In the genomic region with DNA sequence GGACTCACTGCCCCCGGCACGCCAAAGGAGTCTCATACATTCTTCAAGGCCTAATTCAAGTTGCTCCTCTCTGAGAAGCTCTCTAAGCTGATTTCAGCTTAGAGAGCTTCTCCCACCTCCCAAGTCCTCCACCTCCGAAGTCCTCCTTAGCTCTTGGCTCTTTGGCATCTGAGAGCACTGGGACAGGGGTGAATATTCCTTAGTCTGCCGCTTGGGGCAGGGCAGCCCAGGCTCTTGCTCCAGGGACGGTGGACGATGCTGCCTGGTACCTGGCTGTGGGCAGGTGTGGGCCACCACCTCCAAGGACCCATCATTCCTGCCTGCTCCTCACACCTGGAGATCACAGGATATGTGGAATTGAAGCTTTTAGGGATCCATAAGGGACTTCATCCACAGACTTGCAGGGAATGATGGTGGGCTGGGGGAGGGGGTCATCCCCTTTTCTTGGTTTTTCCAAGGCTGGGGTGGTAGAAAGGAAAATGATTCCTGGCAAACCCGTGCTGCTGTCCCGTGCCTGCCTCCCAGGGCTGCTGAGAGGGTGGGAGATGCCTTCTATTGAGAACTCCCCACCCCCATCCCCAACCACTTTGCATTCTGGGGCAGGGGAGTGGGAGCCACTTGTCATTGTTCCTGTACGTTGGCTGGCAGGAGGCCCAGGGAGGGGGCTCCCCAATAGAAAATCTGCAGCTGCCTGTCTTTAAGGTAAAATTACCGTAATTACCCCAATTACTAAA, we compare ENCODE assay signal across 1 cellular context.
TF ChIP-seq lines count a peak whose summit lies in the region.

No MANE protein-coding gene starts in this region.

TF ChIP-seq in HEK293T, 16 proteins besides CTCF, POLR2A, EP300 and RAD21 (continued from another document):
- TF ChIP-seq PKNOX1 (IDR thresholded peaks at IDR 0.05) (no peak), HDGF (IDR thresholded peaks at IDR 0.05; ENCODE audit: borderline replicate concordance) (no peak), SUZ12 (IDR thresholded peaks at IDR 0.05) (no peak), LEF1 (IDR thresholded peaks at IDR 0.05; ENCODE audit: borderline replicate concordance) (no peak), FOXA1 (IDR thresholded peaks at IDR 0.05) (no peak), FOXK2 (IDR thresholded peaks at IDR 0.05) (no peak), ZNF384 (IDR thresholded peaks at IDR 0.05) (no peak), SP1 (IDR thresholded peaks at IDR 0.05) (no peak), L3MBTL2 (conservative IDR thresholded peaks at IDR 0.05) (no peak), FOXM1 (IDR thresholded peaks at IDR 0.05; ENCODE audit: borderline replicate concordance) (no peak)
